ENCODE assay signal across 24 cellular contexts in genomic region chr9:113868501-113868900, GRCh38.
"Had no signal": no experiment of that assay in that cellular context is flagged by ENCODE, and none has a peak within 500 bp of the region (broad histone marks: within the 10 kb centered on the region; RNA-seq: fewer than 3 reads in every experiment).

No MANE protein-coding gene starts in this region.

- H3K27me3 ChIP-seq: gastrocnemius medialis, neural progenitor cell, ovary, right atrium auricular region, sigmoid colon, transverse colon had no signal

- H3K27ac ChIP-seq: epithelial cell of prostate, esophagus squamous epithelium, gastrocnemius medialis, neural progenitor cell, ovary, right atrium auricular region, sigmoid colon, skin epidermis, thoracic aorta, transverse colon had no signal

- H3K4me3 ChIP-seq: esophagus squamous epithelium, gastrocnemius medialis, lung, neural progenitor cell, ovary, right atrium auricular region, sigmoid colon, skin epidermis, thoracic aorta, transverse colon had no signal

- ATAC-seq: effector memory CD8-positive, alpha-beta T cell; gastrocnemius medialis; left colon; left ventricle myocardium superior; natural killer cell treated with Interleukin-12 subunit alpha and Interleukin-12 subunit beta and Interleukin-15 and Interleukin-18, amount 100 ng/mL, for 72 hours; stimulated activated naive B cell treated with anti-CD40 and anti-IgM and Interleukin-4, amounts not matched to agents 10 μg/mL and 1 μg/mL and 100 μg/mL, for 72 hours; stimulated activated naive CD8-positive, alpha-beta T cell treated with anti-CD3 and anti-CD28 coated beads, Interleukin-15, amount 100 ng/mL, for 72 hours had no signal

- H3K9me3 ChIP-seq: esophagus squamous epithelium, gastrocnemius medialis, ovary, right atrium auricular region, thoracic aorta, transverse colon had no signal

- H3K4me1 ChIP-seq: esophagus squamous epithelium, gastrocnemius medialis, neural progenitor cell, right atrium auricular region, sigmoid colon, transverse colon had no signal

- DNase-seq: effector memory CD8-positive, alpha-beta T cell; esophagus squamous epithelium; gastrocnemius medialis; glutamatergic neuron; immature natural killer cell; left colon; left ventricle myocardium superior; mesenchymal stem cell; midbrain; nucleus accumbens; ovary; sigmoid colon; stimulated activated CD4-positive, alpha-beta T cell treated with anti-CD3 and anti-CD28 coated beads, Interleukin-2, amount 100 ng/mL, for 24 hours; stimulated activated CD4-positive, alpha-beta T cell treated with anti-CD3 and anti-CD28 coated beads, Interleukin-4, amount 100 ng/mL, for 4 hours; stimulated activated naive B cell treated with anti-CD40 and anti-IgM and Interleukin-4, amounts not matched to agents 10 μg/mL and 1 μg/mL and 100 μg/mL, for 72 hours; stimulated activated naive CD8-positive, alpha-beta T cell treated with anti-CD3 and anti-CD28 coated beads, Interleukin-15, amount 100 ng/mL, for 72 hours; transverse colon had no signal

- H3K36me3 ChIP-seq: esophagus squamous epithelium, gastrocnemius medialis, neural progenitor cell, ovary, right atrium auricular region, sigmoid colon, thoracic aorta, transverse colon had no signal
